1 cellular context compared by ENCODE assay signal in genomic region chr1:67834246-67834877, GRCh38.
A peak's percentile ranks its signal among the peaks of the same experiment; 100 is the strongest.
TF ChIP-seq lines count a peak whose summit lies in the region.

No MANE protein-coding gene starts in this region.

TF ChIP-seq in HEK293, 187 proteins besides CTCF, POLR2A, EP300 and RAD21 (continued from another document):
- TF ChIP-seq ZNF639 (tag by site-specific recombination; IDR thresholded peaks at IDR 0.05) (no peak), ZNF266 (tag by site-specific recombination; IDR thresholded peaks at IDR 0.05; ENCODE audit: low read depth) (no peak), ZNF423 (tag by site-specific recombination; IDR thresholded peaks at IDR 0.05) (0 out of 2 replicates have a peak, but pooled peaks have one; percentile 38), ZNF175 (tag by site-specific recombination; IDR thresholded peaks at IDR 0.05) (no peak), ZNF571 (tag by site-specific recombination; IDR thresholded peaks at IDR 0.05) (no peak), ZNF404 (tag by site-specific recombination; IDR thresholded peaks at IDR 0.05) (no peak), ZNF670 (tag by site-specific recombination; IDR thresholded peaks at IDR 0.05; ENCODE audit: low read depth) (no peak), PRDM10 (tag by site-specific recombination; IDR thresholded peaks at IDR 0.05) (no peak), GLI4 (tag by site-specific recombination; IDR thresholded peaks at IDR 0.05) (no peak), ZFP69B (tag by site-specific recombination; IDR thresholded peaks at IDR 0.05) (0 out of 2 replicates have a peak, but pooled peaks have one; percentile 9)
